In the genomic region with DNA sequence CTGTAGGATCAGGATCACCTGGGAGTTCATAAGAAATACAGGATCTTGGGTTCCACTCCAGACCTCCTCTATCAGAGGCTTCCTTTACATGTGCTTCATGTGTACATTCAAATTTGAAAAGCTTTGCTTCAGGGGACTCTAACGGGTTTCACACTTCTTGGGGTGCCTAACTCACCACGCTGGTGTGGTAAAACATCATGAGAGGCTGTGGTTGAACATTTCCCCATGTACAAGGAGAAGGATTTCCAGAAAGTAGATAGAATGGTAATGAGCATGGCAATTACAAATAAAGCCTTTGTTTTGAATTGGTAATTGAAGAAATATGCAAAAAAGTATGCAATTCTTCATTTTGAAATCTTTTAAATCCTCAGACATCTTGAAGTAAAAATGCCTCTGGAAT, we compare ENCODE assay signal across 24 cellular contexts.
"Had no signal": no experiment of that assay in that cellular context is flagged by ENCODE, and none has a peak within 500 bp of the region (broad histone marks: within the 10 kb centered on the region; RNA-seq: fewer than 3 reads in every experiment).

No MANE protein-coding gene starts in this region.

- H3K4me3 ChIP-seq: body of pancreas, cardiac muscle cell, heart right ventricle, right lobe of liver, skin epidermis, thoracic aorta had no signal

- H3K27ac Mint-ChIP-seq: activated naive CD4-positive, alpha-beta T cell treated with anti-CD3 and anti-CD28 coated beads, Interleukin-2, amount 50 U/mL, for 72 hours; activated T-cell treated with anti-CD3 and anti-CD28 coated beads, Interleukin-2, amount 50 U/mL, for 72 hours; dendritic cell treated with granulocyte-macrophage colony-stimulating factor and Interleukin-4, amounts not matched to agents 40 ng/mL and 50 ng/mL, for 4 days; stimulated activated naive B cell treated with anti-CD40 and anti-IgM and Interleukin-4, amounts not matched to agents 10 μg/mL and 1 μg/mL and 100 μg/mL, for 72 hours; T-helper 17 cell; type B pancreatic cell had no signal

- H3K9me3 ChIP-seq: body of pancreas, heart right ventricle, right lobe of liver, thoracic aorta had no signal

- ATAC-seq: activated naive CD4-positive, alpha-beta T cell treated with anti-CD3 and anti-CD28 coated beads, Interleukin-2, amount 50 U/mL, for 72 hours; activated T-cell treated with anti-CD3 and anti-CD28 coated beads, Interleukin-2, amount 50 U/mL, for 72 hours; left cardiac atrium; stimulated activated naive B cell treated with anti-CD40 and anti-IgM and Interleukin-4, amounts not matched to agents 10 μg/mL and 1 μg/mL and 100 μg/mL, for 72 hours; T-helper 17 cell had no signal

- H3K36me3 Mint-ChIP-seq: activated naive CD4-positive, alpha-beta T cell treated with anti-CD3 and anti-CD28 coated beads, Interleukin-2, amount 50 U/mL, for 72 hours; stimulated activated naive B cell treated with anti-CD40 and anti-IgM and Interleukin-4, amounts not matched to agents 10 μg/mL and 1 μg/mL and 100 μg/mL, for 72 hours; type B pancreatic cell had no signal

- H3K9me3 Mint-ChIP-seq: activated naive CD4-positive, alpha-beta T cell treated with anti-CD3 and anti-CD28 coated beads, Interleukin-2, amount 50 U/mL, for 72 hours; activated T-cell treated with anti-CD3 and anti-CD28 coated beads, Interleukin-2, amount 50 U/mL, for 72 hours; dendritic cell treated with granulocyte-macrophage colony-stimulating factor and Interleukin-4, amounts not matched to agents 40 ng/mL and 50 ng/mL, for 4 days; neural crest cell; stimulated activated naive B cell treated with anti-CD40 and anti-IgM and Interleukin-4, amounts not matched to agents 10 μg/mL and 1 μg/mL and 100 μg/mL, for 72 hours; type B pancreatic cell had no signal

- H3K27me3 ChIP-seq: body of pancreas, cardiac muscle cell, right lobe of liver had no signal

- H3K27ac ChIP-seq: body of pancreas, cardiac muscle cell, heart right ventricle, skin epidermis, thoracic aorta had no signal

- DNase-seq: activated CD4-positive, alpha-beta T cell treated with anti-CD3 and anti-CD28 coated beads for 4 hours; activated CD4-positive, alpha-beta T cell treated with anti-CD3 and anti-CD28 coated beads, Interleukin-2, amount 50 U/mL, for 48 hours; activated CD4-positive, CD25-positive, alpha-beta regulatory T cell; activated CD8-positive, alpha-beta memory T cell treated with anti-CD3 and anti-CD28 coated beads, Interleukin-2, amount 50 U/mL, for 48 hours; activated effector memory CD4-positive, alpha-beta T cell treated with Interleukin-2 at 50 U/mL for 16 hours; activated T-cell treated with anti-CD3 and anti-CD28 coated beads, Interleukin-2, amount 50 U/mL, for 72 hours; body of pancreas; effector CD4-positive, alpha-beta T cell; foreskin fibroblast; heart right ventricle; islet precursor cell; left cardiac atrium; posterior cingulate gyrus; right lobe of liver; stimulated activated naive B cell treated with anti-CD40 and anti-IgM and Interleukin-4, amounts not matched to agents 10 μg/mL and 1 μg/mL and 100 μg/mL, for 72 hours; SW 1271; T-helper 17 cell had no signal

- H3K4me3 Mint-ChIP-seq: dendritic cell treated with granulocyte-macrophage colony-stimulating factor and Interleukin-4, amounts not matched to agents 40 ng/mL and 50 ng/mL, for 4 days; neural crest cell; stimulated activated naive B cell treated with anti-CD40 and anti-IgM and Interleukin-4, amounts not matched to agents 10 μg/mL and 1 μg/mL and 100 μg/mL, for 72 hours; T-helper 17 cell; type B pancreatic cell had no signal

- H3K36me3 ChIP-seq: cardiac muscle cell, heart right ventricle, right lobe of liver, thoracic aorta had no signal

- H3K4me1 Mint-ChIP-seq: stimulated activated naive B cell treated with anti-CD40 and anti-IgM and Interleukin-4, amounts not matched to agents 10 μg/mL and 1 μg/mL and 100 μg/mL, for 72 hours had no signal
